Comparison of ENCODE assay signal across 21 cellular contexts in the genomic region with DNA sequence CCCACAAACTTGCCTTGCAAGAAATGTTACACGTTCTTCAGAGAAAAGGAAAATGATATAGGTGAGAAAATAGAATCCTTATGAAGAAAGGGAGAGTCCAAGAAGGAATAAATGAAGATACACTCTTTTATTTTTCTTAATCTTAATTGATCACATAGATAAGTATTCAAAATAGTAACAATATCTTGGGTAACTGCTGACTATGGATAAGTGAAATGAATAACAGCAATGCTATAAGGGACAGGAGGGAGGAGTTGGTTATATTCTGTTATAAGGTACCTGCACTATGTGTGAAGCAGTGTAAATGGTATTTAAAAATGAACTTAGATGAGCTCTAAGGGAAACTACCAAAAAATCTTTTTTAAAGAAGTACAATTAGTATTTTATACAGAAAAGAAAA. TPM values are rescaled to one million over a fixed set of nuclear protein-coding genes. Genes with fewer than 3 reads are reported as not detected.
DNase-seq lines count a peak whose midpoint lies in the region; ATAC-seq and TF ChIP-seq lines count a peak whose summit lies in the region.
"Had no signal": no experiment of that assay in that cellular context is flagged by ENCODE, and none has a peak within 500 bp of the region (broad histone marks: within the 10 kb centered on the region; RNA-seq: fewer than 3 reads in every experiment).

No MANE protein-coding gene starts in this region.

- TF ChIP-seq CTCF in natural killer cell (IDR thresholded peaks at IDR 0.05) = no peak

- peak overlapping the region; percentile 77 for H3K27ac Mint-ChIP-seq in activated T-cell treated with anti-CD3 and anti-CD28 coated beads, Interleukin-2, amount 50 U/mL, for 72 hours
- peak overlapping the region; percentile 51 for H3K27ac Mint-ChIP-seq in activated T-helper 17 cell treated with anti-CD3 and anti-CD28 coated beads, Interleukin-2, amount 50 U/mL, for 72 hours
- H3K27ac Mint-ChIP-seq in natural killer cell = peak overlapping the region; percentile 69 to 70
- H3K27ac Mint-ChIP-seq in stimulated activated memory B cell treated with anti-CD40 and anti-IgM and Interleukin-4, amounts not matched to agents 10 μg/mL and 1 μg/mL and 100 μg/mL, for 72 hours = peak overlapping the region; percentile 71

- H3K4me1 Mint-ChIP-seq in activated T-cell treated with anti-CD3 and anti-CD28 coated beads, Interleukin-2, amount 50 U/mL, for 72 hours (ENCODE audit: low read depth) = peaks cover 68% of the 10 kb centered on the region
- H3K4me1 Mint-ChIP-seq in activated T-cell treated with anti-CD3 and anti-CD28 coated beads, Interleukin-2, amount 50 U/mL, for 4 hours (ENCODE audit: low read depth) = peaks cover 72% of the 10 kb centered on the region
- peaks cover 49% of the 10 kb centered on the region for H3K4me1 Mint-ChIP-seq in activated T-helper 17 cell treated with anti-CD3 and anti-CD28 coated beads, Interleukin-2, amount 50 U/mL, for 72 hours
- peaks cover 63 to 66% of the 10 kb centered on the region in 2 donors for H3K4me1 Mint-ChIP-seq in natural killer cell
- peaks cover 60% of the 10 kb centered on the region for H3K4me1 Mint-ChIP-seq in stimulated activated memory B cell treated with anti-CD40 and anti-IgM and Interleukin-4, amounts not matched to agents 10 μg/mL and 1 μg/mL and 100 μg/mL, for 72 hours

- no peaks in the 10 kb centered on the region for H3K27me3 Mint-ChIP-seq in activated T-cell treated with anti-CD3 and anti-CD28 coated beads, Interleukin-2, amount 50 U/mL, for 72 hours (ENCODE audit: low read depth)
- H3K27me3 Mint-ChIP-seq in activated T-cell treated with anti-CD3 and anti-CD28 coated beads, Interleukin-2, amount 50 U/mL, for 4 hours (ENCODE audit: low read depth) = no peaks in the 10 kb centered on the region
- H3K27me3 Mint-ChIP-seq in activated T-helper 17 cell treated with anti-CD3 and anti-CD28 coated beads, Interleukin-2, amount 50 U/mL, for 72 hours = no peaks in the 10 kb centered on the region
- no peaks in the 10 kb centered on the region for H3K27me3 Mint-ChIP-seq in natural killer cell (ENCODE audit: low read depth in 2 of 2)
- H3K27me3 Mint-ChIP-seq in stimulated activated memory B cell treated with anti-CD40 and anti-IgM and Interleukin-4, amounts not matched to agents 10 μg/mL and 1 μg/mL and 100 μg/mL, for 72 hours = no peaks in the 10 kb centered on the region
- H3K27me3 Mint-ChIP-seq: CD8-positive, alpha-beta memory T cell had no signal

- H3K36me3 Mint-ChIP-seq in activated T-cell treated with anti-CD3 and anti-CD28 coated beads, Interleukin-2, amount 50 U/mL, for 72 hours (ENCODE audit: insufficient read depth in 2 of 2) = peaks cover 7 to 25% of the 10 kb centered on the region in 2 donors
- H3K36me3 Mint-ChIP-seq in activated T-cell treated with anti-CD3 and anti-CD28 coated beads, Interleukin-2, amount 50 U/mL, for 4 hours (ENCODE audit: insufficient read depth) = peaks cover 22% of the 10 kb centered on the region
- peaks cover 21% of the 10 kb centered on the region for H3K36me3 Mint-ChIP-seq in activated T-helper 17 cell treated with anti-CD3 and anti-CD28 coated beads, Interleukin-2, amount 50 U/mL, for 72 hours (ENCODE audit: low read depth)
- H3K36me3 Mint-ChIP-seq in natural killer cell = peaks cover 7% of the 10 kb centered on the region
- H3K36me3 Mint-ChIP-seq in stimulated activated memory B cell treated with anti-CD40 and anti-IgM and Interleukin-4, amounts not matched to agents 10 μg/mL and 1 μg/mL and 100 μg/mL, for 72 hours = peaks cover 36% of the 10 kb centered on the region

- peak overlapping the region in 1 of 2 donors; percentile 25 for H3K4me3 Mint-ChIP-seq in activated T-cell treated with anti-CD3 and anti-CD28 coated beads, Interleukin-2, amount 50 U/mL, for 72 hours
- H3K4me3 Mint-ChIP-seq in activated T-cell treated with anti-CD3 and anti-CD28 coated beads, Interleukin-2, amount 50 U/mL, for 4 hours = no peak overlapping the region
- H3K4me3 Mint-ChIP-seq in activated T-helper 17 cell treated with anti-CD3 and anti-CD28 coated beads, Interleukin-2, amount 50 U/mL, for 72 hours = peak overlapping the region; percentile 19
- H3K4me3 Mint-ChIP-seq in natural killer cell = no peak overlapping the region
- H3K4me3 Mint-ChIP-seq in stimulated activated memory B cell treated with anti-CD40 and anti-IgM and Interleukin-4, amounts not matched to agents 10 μg/mL and 1 μg/mL and 100 μg/mL, for 72 hours = no peak overlapping the region
- H3K4me3 Mint-ChIP-seq: GM23338 had no signal

- no peak for DNase-seq in activated T-cell treated with anti-CD3 and anti-CD28 coated beads, Interleukin-2, amount 50 U/mL, for 72 hours
- DNase-seq in activated T-cell treated with anti-CD3 and anti-CD28 coated beads, Interleukin-2, amount 50 U/mL, for 4 hours = no peak
- no peak for DNase-seq in natural killer cell
- no peak for DNase-seq in HPDE6-E6E7 (ENCODE audit: extremely low spot score)
- DNase-seq: 8988T; Calu3; CD8-positive, alpha-beta memory T cell; HCEC 1CT; NCI-H1105; NCI-H1694; NCI-H2081; NCI-H2171; NCI-H345; NCI-H524; NCI-H774; NK-92 treated with Interleukin-12 subunit alpha and Interleukin-12 subunit beta, amount 100 ng/mL, for 24 hours; Peyer's patch had no signal

- no peak for ATAC-seq in activated T-cell treated with anti-CD3 and anti-CD28 coated beads, Interleukin-2, amount 50 U/mL, for 72 hours (replicated peaks in 1 of 2)
- no peak for ATAC-seq in activated T-cell treated with anti-CD3 and anti-CD28 coated beads, Interleukin-2, amount 50 U/mL, for 4 hours
- no peak for ATAC-seq in activated T-helper 17 cell treated with anti-CD3 and anti-CD28 coated beads, Interleukin-2, amount 50 U/mL, for 72 hours (replicated peaks)
- ATAC-seq in natural killer cell (no peak), HG03196 (IDR thresholded peaks at IDR 0.05; ENCODE audit: unreplicated experiment) (no peak)
- no peak for ATAC-seq in stimulated activated memory B cell treated with anti-CD40 and anti-IgM and Interleukin-4, amounts not matched to agents 10 μg/mL and 1 μg/mL and 100 μg/mL, for 72 hours
- ATAC-seq: GM23338 had no signal

- H3K9me3 Mint-ChIP-seq in activated T-cell treated with anti-CD3 and anti-CD28 coated beads, Interleukin-2, amount 50 U/mL, for 72 hours = peaks cover 3 to 7% of the 10 kb centered on the region in 2 donors
- peaks cover 17% of the 10 kb centered on the region for H3K9me3 Mint-ChIP-seq in activated T-cell treated with anti-CD3 and anti-CD28 coated beads, Interleukin-2, amount 50 U/mL, for 4 hours
- H3K9me3 Mint-ChIP-seq in activated T-helper 17 cell treated with anti-CD3 and anti-CD28 coated beads, Interleukin-2, amount 50 U/mL, for 72 hours = peaks cover 5% of the 10 kb centered on the region
- H3K9me3 Mint-ChIP-seq in natural killer cell = peaks cover 6 to 9% of the 10 kb centered on the region in 2 donors
- peaks cover 9% of the 10 kb centered on the region for H3K9me3 Mint-ChIP-seq in stimulated activated memory B cell treated with anti-CD40 and anti-IgM and Interleukin-4, amounts not matched to agents 10 μg/mL and 1 μg/mL and 100 μg/mL, for 72 hours

- intact Hi-C loops in natural killer cell (cut with micrococcal nuclease) = no loop called here

RNA-seq across cellular contexts. Expression of a gene that starts 38.3 kb away (rescaled TPM):
- total RNA-seq in activated T-cell treated with anti-CD3 and anti-CD28 coated beads, Interleukin-2, amount 50 U/mL, for 72 hours = 10 to 100 TPM; 74.9 to 78.0 TPM
- 10 to 100 TPM; 49.2 to 61.3 (median 51.9) TPM for total RNA-seq in activated T-cell treated with anti-CD3 and anti-CD28 coated beads, Interleukin-2, amount 50 U/mL, for 4 hours
- total RNA-seq in activated T-helper 17 cell treated with anti-CD3 and anti-CD28 coated beads, Interleukin-2, amount 50 U/mL, for 72 hours = 10 to 100 TPM; 57.3 to 68.2 TPM
- 10 to 100 TPM; 52.2 to 62.5 (median 57.6) TPM for total RNA-seq in natural killer cell

RNA-seq across cellular contexts. Expression of a gene that starts 58.2 kb away (rescaled TPM):
- total RNA-seq in activated T-cell treated with anti-CD3 and anti-CD28 coated beads, Interleukin-2, amount 50 U/mL, for 72 hours = 10 to 100 TPM; 51.5 to 54.3 TPM
- total RNA-seq in activated T-cell treated with anti-CD3 and anti-CD28 coated beads, Interleukin-2, amount 50 U/mL, for 4 hours = 100 to 1,000 TPM; 194 to 213 (median 201) TPM
- total RNA-seq in activated T-helper 17 cell treated with anti-CD3 and anti-CD28 coated beads, Interleukin-2, amount 50 U/mL, for 72 hours = 10 to 100 TPM; 50.4 to 92.5 TPM
- total RNA-seq in natural killer cell = 10 to 100 TPM; 24.7 to 31.3 (median 29.6) TPM
